Comparison of ENCODE assay signal across 8 cellular contexts in the genomic region with DNA sequence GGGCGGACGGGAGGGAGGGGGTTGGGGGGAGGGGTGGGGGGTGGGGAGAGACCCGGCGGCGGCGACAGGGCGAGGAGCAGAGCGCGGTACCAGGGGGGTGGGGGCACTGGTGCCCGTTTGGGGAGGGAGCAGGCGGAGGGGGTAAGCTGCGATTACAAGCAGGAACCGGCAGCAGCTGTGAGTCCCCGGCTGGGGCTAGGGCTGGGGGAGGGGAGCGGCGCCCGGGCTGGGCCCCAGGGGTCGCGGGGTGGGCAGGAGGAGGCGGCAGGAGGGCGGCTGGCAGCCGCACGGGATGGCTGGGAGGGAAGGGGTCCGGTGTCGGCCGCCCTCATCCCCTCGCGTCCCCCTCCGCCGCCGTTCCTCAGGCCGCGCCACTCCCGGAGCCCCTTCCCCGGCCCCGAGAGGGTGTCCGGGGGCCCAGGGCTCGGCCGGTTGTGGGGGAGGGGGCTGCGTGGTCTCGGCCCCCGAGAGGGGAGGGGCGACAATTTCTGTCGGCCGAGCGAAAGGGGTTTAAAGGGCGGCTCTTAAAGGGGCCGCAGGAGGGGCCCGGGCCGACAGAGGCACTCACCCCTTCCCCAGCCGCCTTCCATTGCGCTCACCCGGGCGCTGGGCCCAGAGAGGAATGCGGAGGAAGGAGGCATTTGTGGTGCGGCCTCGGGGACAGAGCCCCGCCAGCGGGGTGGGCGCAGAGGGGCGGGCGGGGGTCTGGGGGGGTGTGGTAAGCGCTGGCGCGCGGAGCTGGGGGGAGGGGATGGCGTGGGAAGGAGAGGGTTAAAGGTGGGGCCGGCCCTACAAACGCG. TPM values are rescaled to one million over a fixed set of nuclear protein-coding genes. Genes with fewer than 3 reads are reported as not detected.
DNase-seq lines count a peak whose midpoint lies in the region; ATAC-seq, FAIRE-seq and TF ChIP-seq lines count a peak whose summit lies in the region.

A gene with protein sequence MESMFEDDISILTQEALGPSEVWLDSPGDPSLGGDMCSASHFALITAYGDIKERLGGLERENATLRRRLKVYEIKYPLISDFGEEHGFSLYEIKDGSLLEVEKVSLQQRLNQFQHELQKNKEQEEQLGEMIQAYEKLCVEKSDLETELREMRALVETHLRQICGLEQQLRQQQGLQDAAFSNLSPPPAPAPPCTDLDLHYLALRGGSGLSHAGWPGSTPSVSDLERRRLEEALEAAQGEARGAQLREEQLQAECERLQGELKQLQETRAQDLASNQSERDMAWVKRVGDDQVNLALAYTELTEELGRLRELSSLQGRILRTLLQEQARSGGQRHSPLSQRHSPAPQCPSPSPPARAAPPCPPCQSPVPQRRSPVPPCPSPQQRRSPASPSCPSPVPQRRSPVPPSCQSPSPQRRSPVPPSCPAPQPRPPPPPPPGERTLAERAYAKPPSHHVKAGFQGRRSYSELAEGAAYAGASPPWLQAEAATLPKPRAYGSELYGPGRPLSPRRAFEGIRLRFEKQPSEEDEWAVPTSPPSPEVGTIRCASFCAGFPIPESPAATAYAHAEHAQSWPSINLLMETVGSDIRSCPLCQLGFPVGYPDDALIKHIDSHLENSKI (plus strand): TSS at position 144 of the 800 bp plus-strand sequence. CDS start 1,952 bp downstream, outside the sequence.

- ATAC-seq in CD8-positive, alpha-beta T cell: peak; percentile 54
- no peak for ATAC-seq in HG03460 (IDR thresholded peaks at IDR 0.05; ENCODE audit: unreplicated experiment)
- no peak for ATAC-seq in HG03432 (IDR thresholded peaks at IDR 0.05; ENCODE audit: unreplicated experiment)

- H3K27ac Mint-ChIP-seq in CD8-positive, alpha-beta T cell: peak within 1 kb of the TSS; percentile 81

- H3K36me3 Mint-ChIP-seq in CD8-positive, alpha-beta T cell: peaks cover 5% of the 10 kb centered on the region

- H3K4me3 Mint-ChIP-seq in CD8-positive, alpha-beta T cell: peak within 1 kb of the TSS; percentile 88

- no peaks in the 10 kb centered on the region for H3K9me3 ChIP-seq in CD8-positive, alpha-beta T cell (ENCODE audit: low read length)

- peak in 3 of 7 experiments; percentile 49 to 68 (median 51) for DNase-seq in CD8-positive, alpha-beta T cell
- DNase-seq in Jurkat, Clone E6-1 (ENCODE audit: low read depth, low spot score): no peak
- peak; percentile 46 for DNase-seq in T-helper 9 cell
- no peak for DNase-seq in bronchial epithelial cell (ENCODE audit: low read depth)
- peak; percentile 93 for DNase-seq in islet precursor cell
- peak; percentile 56 to 60 for DNase-seq in stimulated activated CD4-positive, alpha-beta T cell treated with anti-CD3 and anti-CD28 coated beads, Interleukin-1b, Interleukin-23, amount 100 ng/mL, for 4 hours (ENCODE audit: low read depth in 2 of 2)

- no peaks in the 10 kb centered on the region for H3K9me3 Mint-ChIP-seq in CD8-positive, alpha-beta T cell

- CTCF ChIA-PET in CD8-positive, alpha-beta T cell (lab: Charles Lee): interaction anchor here (0.8 to 2.7 kb wide), 3 partner anchors 30 to 48 kb away, joined by 3 to 11 read pairs (median 4); no protein-coding TSS in a partner anchor

- H3K36me3 ChIP-seq in CD8-positive, alpha-beta T cell (ENCODE audit: insufficient read depth, low read length): no peaks in the 10 kb centered on the region
- no peaks in the 10 kb centered on the region for H3K36me3 ChIP-seq in bronchial epithelial cell (ENCODE audit: control insufficient read depth, insufficient read depth, low read length)

- intact Hi-C loops in CD8-positive, alpha-beta T cell (cut with DNase I, micrococcal nuclease): no loop called here

- H3K27ac ChIP-seq in CD8-positive, alpha-beta T cell (ENCODE audit: low read depth, low read length): peak within 1 kb of the TSS; percentile 27

- H3K4me1 Mint-ChIP-seq in CD8-positive, alpha-beta T cell (ENCODE audit: low read depth): peaks cover 25% of the 10 kb centered on the region

- POLR2A ChIA-PET in CD8-positive, alpha-beta T cell (lab: Charles Lee): interaction anchor here (0.7 to 1.4 kb wide), 5 partner anchors 30 to 49 kb away, joined by 3 to 7 read pairs (median 4); a partner anchor contains a TSS

- H3K4me1 ChIP-seq in CD8-positive, alpha-beta T cell (ENCODE audit: insufficient read depth, low read length): peaks cover 29% of the 10 kb centered on the region

- H3K27me3 ChIP-seq in CD8-positive, alpha-beta T cell (ENCODE audit: insufficient read depth, low read length): no peaks in the 10 kb centered on the region
- H3K27me3 ChIP-seq in bronchial epithelial cell (ENCODE audit: control insufficient read depth, insufficient read depth, low read length): no peaks in the 10 kb centered on the region

- peak within 1 kb of the TSS; percentile 62 for H3K4me3 ChIP-seq in CD8-positive, alpha-beta T cell (ENCODE audit: low read depth, low read length)
- H3K4me3 ChIP-seq in Jurkat, Clone E6-1 (ENCODE audit: low read length): peak within 1 kb of the TSS; percentile 58
- H3K4me3 ChIP-seq in bronchial epithelial cell (ENCODE audit: low read depth, low read length): peak within 1 kb of the TSS; percentile 76

- TF ChIP-seq CTCF in CD8-positive, alpha-beta T cell (IDR thresholded peaks at IDR 0.05): no peak
- no peak for TF ChIP-seq CTCF in bronchial epithelial cell (IDR thresholded peaks at IDR 0.05; ENCODE audit: insufficient read depth, low read length, severe bottlenecking)

- H3K27me3 Mint-ChIP-seq in CD8-positive, alpha-beta T cell (ENCODE audit: low read depth): no peaks in the 10 kb centered on the region

- FAIRE-seq in bronchial epithelial cell (lab: Jason Lieb, UNC): no peak

RNA-seq across cellular contexts. Expression of the gene that starts here (rescaled TPM):
- 1 to 10 TPM; 5.2 TPM for total RNA-seq in CD8-positive, alpha-beta T cell
- 12.5 TPM for polyA plus RNA-seq in Jurkat, Clone E6-1 (2012; ENCODE audit: insufficient read depth, insufficient read length)
- 6.3 and 9.1 TPM in 2 replicates for total RNA-seq in bronchial epithelial cell

Comparison
In these comparisons a context has a peak if more than half of its experiments do, and no peak if none do; other contexts are left out.
1. DNase-seq: peak in T-helper 9 cell (single experiment), islet precursor cell (single experiment) and stimulated activated CD4-positive, alpha-beta T cell treated with anti-CD3 and anti-CD28 coated beads, Interleukin-1b, Interleukin-23, amount 100 ng/mL, for 4 hours (2 of 2); none in Jurkat, Clone E6-1 (single experiment) and bronchial epithelial cell (single experiment).
2. Peak in every context shown above with its lines, with median percentiles within 50 percentile points of each other: H3K4me3 ChIP-seq.